In genomic region chr2:29806461-29806860, GRCh38 we compare ENCODE assay signal across 1 cellular context.
TF ChIP-seq lines count a peak whose summit lies in the region.

No MANE protein-coding gene starts in this region.

TF ChIP-seq in GM23338, 12 proteins besides CTCF, POLR2A, EP300 and RAD21 (continued from another document):
- TF ChIP-seq ZNF462 (CRISPR knock-in tag; IDR thresholded peaks at IDR 0.05) (no peak), REST (IDR thresholded peaks at IDR 0.05; ENCODE audit: unreplicated experiment) (no peak), STAT1 (IDR thresholded peaks at IDR 0.05; ENCODE audit: unreplicated experiment) (no peak), ZNF114 (CRISPR knock-in tag; IDR thresholded peaks at IDR 0.05) (no peak), NANOG (IDR thresholded peaks at IDR 0.05; ENCODE audit: borderline replicate concordance) (no peak), JUNB (IDR thresholded peaks at IDR 0.05; ENCODE audit: unreplicated experiment) (no peak), ZNF331 (CRISPR knock-in tag; IDR thresholded peaks at IDR 0.05; ENCODE audit: low read depth) (no peak), POLR2AphosphoS5 (IDR thresholded peaks at IDR 0.05; ENCODE audit: low read depth) (no peak)
